27 cellular contexts compared by ENCODE assay signal in the genomic region with DNA sequence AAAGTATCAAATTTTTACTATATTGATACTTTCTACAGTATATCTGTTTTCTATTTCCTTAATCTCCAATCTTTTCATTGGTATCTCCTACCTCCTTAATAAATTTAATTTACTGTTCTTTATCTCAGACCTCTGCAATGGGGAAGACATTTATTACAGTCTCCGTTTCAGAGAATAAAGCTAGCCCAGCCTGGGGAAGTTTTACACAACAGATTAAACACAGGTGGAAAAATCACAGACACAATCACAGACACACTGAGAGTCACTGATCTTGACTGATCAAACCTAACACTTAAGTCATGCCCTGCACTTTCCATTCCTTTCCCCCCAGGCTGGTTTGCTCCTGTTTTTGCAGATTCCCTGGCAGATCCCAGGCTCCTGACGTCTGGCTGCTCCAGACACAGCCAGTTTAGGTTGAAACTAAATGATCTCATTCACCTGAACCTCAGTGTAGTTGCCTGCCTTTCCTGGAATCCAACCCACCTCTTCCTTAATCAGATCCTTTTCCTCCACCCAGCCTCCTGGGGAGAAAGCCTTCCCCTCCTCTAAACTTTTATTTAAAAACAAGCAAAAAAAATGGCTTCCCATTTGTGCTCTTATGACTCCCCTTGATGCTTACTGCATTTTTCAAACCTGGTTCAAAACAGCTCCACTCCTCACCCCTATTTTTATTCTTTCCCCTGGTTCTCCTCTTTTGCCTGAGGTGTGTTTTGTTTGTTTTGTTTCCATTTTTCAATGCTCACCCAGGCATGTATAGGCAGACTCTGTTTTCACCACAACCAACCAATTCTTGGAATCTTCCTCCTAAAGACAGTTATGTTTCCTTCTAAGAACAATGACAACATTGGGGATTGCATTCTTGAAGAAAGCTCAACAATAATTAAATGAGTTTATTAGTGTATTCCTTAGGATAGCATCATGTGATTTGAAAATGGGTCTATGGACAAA. TPM values are rescaled to one million over a fixed set of nuclear protein-coding genes. Genes with fewer than 3 reads are reported as not detected.
DNase-seq lines count a peak whose midpoint lies in the region; ATAC-seq, FAIRE-seq and TF ChIP-seq lines count a peak whose summit lies in the region.
"Had no signal": no experiment of that assay in that cellular context is flagged by ENCODE, and none has a peak within 500 bp of the region (broad histone marks: within the 10 kb centered on the region; RNA-seq: fewer than 3 reads in every experiment).

No MANE protein-coding gene starts in this region.

- 46% methylated on average over 2 of the region's 2 CpGs for WGBS in smooth muscle cell (ENCODE audit: low lambda C conversion rate)

- no peak overlapping the region for H2AFZ ChIP-seq in astrocyte (ENCODE audit: low read depth, low read length)
- H2AFZ ChIP-seq in smooth muscle cell (ENCODE audit: low read depth), result no peak overlapping the region
- H2AFZ ChIP-seq: hepatocyte, parathyroid adenoma had no signal

- no peak for ATAC-seq in GM21619 (IDR thresholded peaks at IDR 0.05; ENCODE audit: unreplicated experiment)
- no peak for ATAC-seq in GM21529 (IDR thresholded peaks at IDR 0.05; ENCODE audit: unreplicated experiment)
- ATAC-seq: HCT116; HepG2; stimulated activated memory B cell treated with anti-CD40 and anti-IgM and Interleukin-4, amounts not matched to agents 10 μg/mL and 1 μg/mL and 100 μg/mL, for 72 hours had no signal

- H3F3A ChIP-seq in smooth muscle cell (ENCODE audit: low read depth), result no peaks in the 10 kb centered on the region

- no peaks in the 10 kb centered on the region for H3K79me2 ChIP-seq in astrocyte (ENCODE audit: insufficient read depth, low read length)
- H3K79me2 ChIP-seq in smooth muscle cell (ENCODE audit: low read depth), result no peaks in the 10 kb centered on the region
- H3K79me2 ChIP-seq: hepatocyte, parathyroid adenoma had no signal

- H3K4me2 ChIP-seq in astrocyte (ENCODE audit: low read length) (no peak overlapping the region), smooth muscle cell (no peak overlapping the region)
- H3K4me2 ChIP-seq: hepatocyte had no signal

- peak overlapping the region; percentile 70 for H3K27ac Mint-ChIP-seq in astrocyte (ENCODE audit: unreplicated experiment)
- H3K27ac Mint-ChIP-seq: CD4-positive, CD25-positive, alpha-beta regulatory T cell; memory B cell; naive B cell; stimulated activated memory B cell treated with anti-CD40 and anti-IgM and Interleukin-4, amounts not matched to agents 10 μg/mL and 1 μg/mL and 100 μg/mL, for 72 hours had no signal

- no peaks in the 10 kb centered on the region for H3K9me3 Mint-ChIP-seq in astrocyte (ENCODE audit: unreplicated experiment)

- H3K36me3 Mint-ChIP-seq in astrocyte (ENCODE audit: low read depth, unreplicated experiment), result no peaks in the 10 kb centered on the region
- H3K36me3 Mint-ChIP-seq: CD4-positive, CD25-positive, alpha-beta regulatory T cell; memory B cell; naive B cell; stimulated activated memory B cell treated with anti-CD40 and anti-IgM and Interleukin-4, amounts not matched to agents 10 μg/mL and 1 μg/mL and 100 μg/mL, for 72 hours had no signal

- no peak overlapping the region for H3K4me3 Mint-ChIP-seq in astrocyte (ENCODE audit: unreplicated experiment)
- H3K4me3 Mint-ChIP-seq: CD4-positive, CD25-positive, alpha-beta regulatory T cell; memory B cell; naive B cell; stimulated activated memory B cell treated with anti-CD40 and anti-IgM and Interleukin-4, amounts not matched to agents 10 μg/mL and 1 μg/mL and 100 μg/mL, for 72 hours had no signal

- no peak overlapping the region for H3K9ac ChIP-seq in astrocyte (ENCODE audit: low read length)
- H3K9ac ChIP-seq in smooth muscle cell (ENCODE audit: low read depth), result no peak overlapping the region
- H3K9ac ChIP-seq: parathyroid adenoma had no signal

- H4K20me1 ChIP-seq in astrocyte (ENCODE audit: insufficient read depth, low read length) (peaks cover 3% of the 10 kb centered on the region), smooth muscle cell (ENCODE audit: low read depth) (no peaks in the 10 kb centered on the region)

- no peaks in the 10 kb centered on the region for H3K27me3 Mint-ChIP-seq in astrocyte (ENCODE audit: low read depth, unreplicated experiment)

- H3K36me3 ChIP-seq in astrocyte (ENCODE audit: insufficient read depth, low read length), result no peaks in the 10 kb centered on the region
- peaks cover 3% of the 10 kb centered on the region for H3K36me3 ChIP-seq in smooth muscle cell (ENCODE audit: low read depth)
- H3K36me3 ChIP-seq: brain microvascular endothelial cell, colonic mucosa, thoracic aorta had no signal

- H3K9me3 ChIP-seq in astrocyte (ENCODE audit: insufficient read depth, low read depth, low read length), result no peaks in the 10 kb centered on the region
- H3K9me3 ChIP-seq in smooth muscle cell (replicated peaks; ENCODE audit: low read depth), result no peaks in the 10 kb centered on the region
- H3K9me3 ChIP-seq: colonic mucosa, thoracic aorta had no signal

- FAIRE-seq in HTR-8/SVneo (lab: Jason Lieb, UNC) (peak; percentile 65), astrocyte (lab: Jason Lieb, UNC) (no peak)
- FAIRE-seq: HepG2, islet of Langerhans, TTC549 had no signal

- H3K27ac ChIP-seq in astrocyte (ENCODE audit: low read depth, low read length) (no peak overlapping the region), smooth muscle cell (ENCODE audit: low read depth) (peak overlapping the region; percentile 47)
- H3K27ac ChIP-seq: brain microvascular endothelial cell, colonic mucosa, hepatocyte, parathyroid adenoma, thoracic aorta had no signal

- DNase-seq in HTR-8/SVneo (ENCODE audit: insufficient read length, low spot score), result no peak
- no peak for DNase-seq in astrocyte (ENCODE audit: low read depth)
- DNase-seq in iPS-NIHi7 (ENCODE audit: extremely low spot score), result peak; percentile 34
- no peak for DNase-seq in smooth muscle cell (lab: John Stamatoyannopoulos, UW; ENCODE audit: unreplicated experiment)
- no peak for DNase-seq in NCI-H510A (lab: John Stamatoyannopoulos, UW)
- DNase-seq: activated CD4-positive, alpha-beta T cell treated with anti-CD3 and anti-CD28 coated beads for 48 hours; activated CD8-positive, alpha-beta memory T cell treated with anti-CD3 and anti-CD28 coated beads, Interleukin-2, amount 50 U/mL, for 4 hours; activated effector memory CD4-positive, alpha-beta T cell treated with Interleukin-2 at 50 U/mL for 16 hours; brain microvascular endothelial cell; CD4-positive, CD25-positive, alpha-beta regulatory T cell; colonic mucosa; DMS 273 treated with DMSO at 0.1 percent for 48 hours; naive B cell; NCI-H2107; NCI-H526 treated with DMSO at 0.1 percent for 48 hours; stimulated activated CD4-positive, alpha-beta T cell treated with anti-CD3 and anti-CD28 coated beads, Interleukin-1b, Interleukin-23, amount 100 ng/mL, for 48 hours had no signal

- no peak for TF ChIP-seq CTCF in astrocyte (IDR thresholded peaks at IDR 0.05; ENCODE audit: insufficient read depth, low read depth, low read length)
- TF ChIP-seq CTCF in smooth muscle cell (IDR thresholded peaks at IDR 0.05; ENCODE audit: borderline replicate concordance, insufficient read depth, poor library complexity, severe bottlenecking), result no peak

- no peaks in the 10 kb centered on the region for H3K4me1 ChIP-seq in astrocyte (ENCODE audit: insufficient read depth, low read length)
- peaks cover 4% of the 10 kb centered on the region for H3K4me1 ChIP-seq in smooth muscle cell (ENCODE audit: low read depth)
- H3K4me1 ChIP-seq: colonic mucosa, parathyroid adenoma had no signal

- H3K4me3 ChIP-seq in astrocyte (ENCODE audit: insufficient read depth, low read depth, low read length), result no peak overlapping the region
- no peak overlapping the region for H3K4me3 ChIP-seq in smooth muscle cell
- H3K4me3 ChIP-seq: colonic mucosa, hepatocyte, thoracic aorta had no signal

- H3K27me3 ChIP-seq in astrocyte (ENCODE audit: insufficient read depth, low read length), result no peaks in the 10 kb centered on the region
- H3K27me3 ChIP-seq in smooth muscle cell (ENCODE audit: low read depth), result no peaks in the 10 kb centered on the region
- H3K27me3 ChIP-seq: brain microvascular endothelial cell, colonic mucosa, hepatocyte had no signal

- H3K4me1 Mint-ChIP-seq in astrocyte (ENCODE audit: low read depth, unreplicated experiment), result peaks cover 11% of the 10 kb centered on the region
- H3K4me1 Mint-ChIP-seq: CD4-positive, CD25-positive, alpha-beta regulatory T cell; memory B cell; naive B cell; stimulated activated memory B cell treated with anti-CD40 and anti-IgM and Interleukin-4, amounts not matched to agents 10 μg/mL and 1 μg/mL and 100 μg/mL, for 72 hours had no signal

RNA-seq across cellular contexts. Expression of gene OSMR, which starts 29.5 kb away (rescaled TPM):
- total RNA-seq in astrocyte (38.6 and 39.2 TPM in 2 replicates), smooth muscle cell (48.4 and 52.5 TPM in 2 replicates)
- 31.3 and 31.8 TPM in 2 replicates for polyA plus RNA-seq in smooth muscle cell
- total RNA-seq: CD4-positive, CD25-positive, alpha-beta regulatory T cell had no signal
